ENCODE assay signal across 8 cellular contexts in genomic region chr6:105424177-105424783, GRCh38. TPM values are rescaled to one million over a fixed set of nuclear protein-coding genes. Genes with fewer than 3 reads are reported as not detected.
DNase-seq lines count a peak whose midpoint lies in the region; ATAC-seq and TF ChIP-seq lines count a peak whose summit lies in the region.

No MANE protein-coding gene starts in this region.

- no peaks in the 10 kb centered on the region for H4K20me1 ChIP-seq in Karpas-422 (ENCODE audit: insufficient read depth, low read depth, low read length)

- H3K79me2 ChIP-seq in Karpas-422 (ENCODE audit: low read length): no peaks in the 10 kb centered on the region

- H3K9me3 ChIP-seq in Karpas-422 (ENCODE audit: low read length) (no peaks in the 10 kb centered on the region), SJCRH30 (replicated peaks) (no peaks in the 10 kb centered on the region; the same call in 1 of the 2 replicates), left ventricle myocardium inferior (replicated peaks) (peaks cover 8% of the 10 kb centered on the region)

- H3K9me2 ChIP-seq in Karpas-422 (replicated peaks; ENCODE audit: insufficient read depth, low read length): no peaks in the 10 kb centered on the region

- H3K9ac ChIP-seq in Karpas-422 (ENCODE audit: low read length): no peak overlapping the region

- TF ChIP-seq CTCF in left ventricle myocardium inferior (IDR thresholded peaks at IDR 0.05; ENCODE audit: borderline replicate concordance): peak; percentile 74

- H3K36me3 ChIP-seq in Karpas-422 (ENCODE audit: insufficient read depth, low read length) (no peaks in the 10 kb centered on the region), SJCRH30 (no peaks in the 10 kb centered on the region), left ventricle myocardium inferior (no peaks in the 10 kb centered on the region)

- H3K27ac ChIP-seq in Karpas-422 (ENCODE audit: low read length): no peak overlapping the region
- H3K27ac ChIP-seq in SJCRH30: no peak overlapping the region
- no peak overlapping the region for H3K27ac ChIP-seq in left ventricle myocardium inferior (replicated peaks)

- H2AFZ ChIP-seq in Karpas-422 (ENCODE audit: low read length): no peak overlapping the region

- intact Hi-C loops in left ventricle myocardium inferior (cut with micrococcal nuclease): loop anchor here (10.0 kb wide), 1 partner anchor 339 kb away; no protein-coding TSS in a partner anchor

- H3K4me2 ChIP-seq in Karpas-422 (ENCODE audit: low read depth, low read length, poor library complexity, severe bottlenecking): no peak overlapping the region

- H3K4me1 ChIP-seq in Karpas-422 (ENCODE audit: low read length) (no peaks in the 10 kb centered on the region), SJCRH30 (no peaks in the 10 kb centered on the region), left ventricle myocardium inferior (peaks cover 10% of the 10 kb centered on the region)

- no peaks in the 10 kb centered on the region for H3K27me3 ChIP-seq in Karpas-422 (ENCODE audit: low read length)
- H3K27me3 ChIP-seq in SJCRH30: no peaks in the 10 kb centered on the region
- H3K27me3 ChIP-seq in left ventricle myocardium inferior (ENCODE audit: low read depth): no peaks in the 10 kb centered on the region

- ATAC-seq in GM18519 (IDR thresholded peaks at IDR 0.05; ENCODE audit: low FRiP score, unreplicated experiment): peak; percentile 59
- ATAC-seq in HG02884 (IDR thresholded peaks at IDR 0.05; ENCODE audit: unreplicated experiment): no peak

- DNase-seq in AG08396 (ENCODE audit: low spot score): peak; percentile 47
- peak; percentile 89 for DNase-seq in Karpas-422
- peak; percentile 46 to 82 for DNase-seq in SJCRH30
- DNase-seq in activated effector memory CD4-positive, alpha-beta T cell treated with anti-CD3 and anti-CD28 coated beads, Interleukin-2, amount 50 U/mL, for 16 hours: peak; percentile 84
- DNase-seq in left ventricle myocardium inferior: no peak
- peak; percentile 16 to 55 for DNase-seq in stimulated activated CD4-positive, alpha-beta T cell treated with anti-CD3 and anti-CD28 coated beads, Interleukin-12 subunit alpha, Interleukin-12 subunit beta, amount 100 ng/mL, for 24 hours (ENCODE audit: low read depth in 2 of 2)

- H3K4me3 ChIP-seq in Karpas-422 (ENCODE audit: low read length) (no peak overlapping the region), SJCRH30 (no peak overlapping the region), left ventricle myocardium inferior (no peak overlapping the region)

RNA-seq across cellular contexts. Expression of gene PREP, which starts 21.4 kb away (rescaled TPM):
- 13.2 and 18.4 TPM in 2 replicates for total RNA-seq in Karpas-422 (2014; rRNA removed; shearing (Covaris generic); ENCODE audit: low replicate concordance)
- 46.2 and 46.4 TPM in 2 replicates for total RNA-seq in SJCRH30 (2014; rRNA removed; shearing (Covaris generic))
- 25.2 TPM for total RNA-seq in left ventricle myocardium inferior
